8 cellular contexts compared by ENCODE assay signal in genomic region chr10:29377333-29377961, GRCh38.
A peak's percentile ranks its signal among the peaks of the same experiment; 100 is the strongest.
DNase-seq lines count a peak whose midpoint lies in the region; ATAC-seq lines count a peak whose summit lies in the region.

No MANE protein-coding gene starts in this region.

- in situ Hi-C loops in T47D (cut with HindIII; ENCODE audit: low pct_unique_long_range_greater_than_20kb, low sequenced_read_pairs) = no loop called here

- H3K27ac Mint-ChIP-seq in T-cell = no peak overlapping the region

- no peaks in the 10 kb centered on the region for H3K9me3 Mint-ChIP-seq in T-cell

- CTCF ChIA-PET in T-cell (lab: Charles Lee) = interaction anchor here in 1 of 2 donors (1.1 to 1.4 kb wide), 3 partner anchors 10 to 13 kb away, joined by 3 to 4 read pairs (median 3); no protein-coding TSS in a partner anchor

- POLR2A ChIA-PET in T-cell (lab: Charles Lee) = no interaction called here

- H3K4me3 Mint-ChIP-seq in T-cell = no peak overlapping the region

- H3K4me1 Mint-ChIP-seq in T-cell = peaks cover 7 to 10% (median 9%) of the 10 kb centered on the region in 3 donors

- H3K27me3 Mint-ChIP-seq in T-cell = peaks cover 0 to 10% of the 10 kb centered on the region in 2 donors

- DNase-seq in NCI-H2196 (lab: John Stamatoyannopoulos, UW; ENCODE audit: unreplicated experiment) (peak; percentile 11), NCI-H2196 treated with DMSO at 0.1 percent for 48 hours (lab: John Stamatoyannopoulos, UW; ENCODE audit: unreplicated experiment) (no peak), LoVo (ENCODE audit: low spot score) (peak; percentile 30), T47D (ENCODE audit: low read depth in 1 of 2, low spot score in 1 of 2) (peak; percentile 22 to 25), lung microvascular endothelial cell (ENCODE audit: low read depth in 2 of 2) (peak; percentile 32 to 56), activated gamma-delta T cell (lab: John Stamatoyannopoulos, UW) (no peak), T-cell (no peak)

- ATAC-seq in T-cell (replicated peaks in 1 of 4) (no peak), HG03025 (IDR thresholded peaks at IDR 0.05; ENCODE audit: low FRiP score, unreplicated experiment) (no peak)

- H3K36me3 Mint-ChIP-seq in T-cell = no peaks in the 10 kb centered on the region

Comparison
In these comparisons a context has a peak if more than half of its experiments do, and no peak if none do; other contexts are left out.
1. DNase-seq: peak in NCI-H2196 (single experiment), LoVo (single experiment), T47D (2 of 2) and lung microvascular endothelial cell (2 of 2); none in NCI-H2196 treated with DMSO at 0.1 percent for 48 hours (single experiment), activated gamma-delta T cell (single experiment) and T-cell (0 of 34).